17 cellular contexts compared by ENCODE assay signal in genomic region chr1:100989306-100990077, GRCh38.
DNase-seq lines count a peak whose midpoint lies in the region; ATAC-seq, FAIRE-seq and TF ChIP-seq lines count a peak whose summit lies in the region.
"Had no signal": no experiment of that assay in that cellular context is flagged by ENCODE, and none has a peak within 500 bp of the region (broad histone marks: within the 10 kb centered on the region; RNA-seq: fewer than 3 reads in every experiment).

No MANE protein-coding gene starts in this region.

- H3K27ac ChIP-seq in HEK293 (ENCODE audit: extremely low read depth, low read depth, low read length): no peak overlapping the region
- H3K27ac ChIP-seq: neutrophil had no signal

- DNase-seq in astrocyte of the hippocampus (ENCODE audit: low read depth, low spot score) (peak; percentile 80), foreskin fibroblast (peak; percentile 75 to 86), skeletal muscle cell (ENCODE audit: low read depth) (peak; percentile 64), GM19239 (ENCODE audit: insufficient read length, low spot score) (no peak), 8988T (no peak), NCI-H748 treated with DMSO at 0.1 percent for 48 hours (lab: John Stamatoyannopoulos, UW) (no peak)
- DNase-seq: activated CD4-positive, alpha-beta memory T cell treated with anti-CD3 and anti-CD28 coated beads, Interleukin-2, amount 10 ng/mL, durations not matched to agents 7 days and 5 days; activated naive CD8-positive, alpha-beta T cell treated with anti-CD3 and anti-CD28 coated beads, Interleukin-2, amount 10 ng/mL, durations not matched to agents 7 days and 5 days; DND-41; endodermal cell; immature natural killer cell; NCI-H1694; T-helper 1 cell had no signal

- no peaks in the 10 kb centered on the region for H3K9me3 ChIP-seq in HEK293 (ENCODE audit: control insufficient read depth, insufficient read depth, low read depth, low read length)
- H3K9me3 ChIP-seq: neutrophil had no signal

- TF ChIP-seq CTCF in HEK293 (tag by site-specific recombination; IDR thresholded peaks at IDR 0.05): no peak
- no peak for TF ChIP-seq CTCF in foreskin fibroblast (IDR thresholded peaks at IDR 0.05; ENCODE audit: low read depth, low read length)

- peaks cover 14 to 31% of the 10 kb centered on the region in 2 experiments for H3K36me3 ChIP-seq in HEK293 (ENCODE audit: control insufficient read depth in 2 of 2, insufficient read depth in 1 of 2, low read length in 2 of 2)

- POLR2A ChIA-PET in HEK293 (lab: Yijun Ruan, JAX): no interaction called here

- H3K4me3 ChIP-seq in HEK293 (ENCODE audit: low read depth, low read length) (no peak overlapping the region), foreskin fibroblast (ENCODE audit: low read depth in 1 of 2, low read length in 2 of 2) (no peak overlapping the region), skeletal muscle cell (ENCODE audit: low read depth, low read length) (no peak overlapping the region)

- H3K4me1 ChIP-seq in HEK293 (ENCODE audit: control insufficient read depth, insufficient read depth, low read length): no peaks in the 10 kb centered on the region

- CTCF ChIA-PET in HEK293 (lab: Yijun Ruan, JAX): interaction anchor here (0.7 kb wide), 1 partner anchor 299 kb away, joined by 4 read pairs; no protein-coding TSS in a partner anchor

- FAIRE-seq in GM19239 (lab: Jason Lieb, UNC): no peak
- FAIRE-seq: HepG2 had no signal

- ATAC-seq in HG03175 (IDR thresholded peaks at IDR 0.05; ENCODE audit: unreplicated experiment): no peak
- ATAC-seq: HepG2 had no signal

TF ChIP-seq in HEK293, 187 proteins besides CTCF, POLR2A, EP300 and RAD21:
- TF ChIP-seq TCF7L2 (IDR thresholded peaks at IDR 0.05; ENCODE audit: borderline replicate concordance, low read depth, low read length) (no peak), BCL11A (tag by site-specific recombination; IDR thresholded peaks at IDR 0.05; ENCODE audit: low read depth) (no peak), ZNF792 (tag by site-specific recombination; IDR thresholded peaks at IDR 0.05) (no peak), MYNN (tag by site-specific recombination; IDR thresholded peaks at IDR 0.05; ENCODE audit: borderline replicate concordance) (no peak), ZNF629 (tag by site-specific recombination; IDR thresholded peaks at IDR 0.05) (peak; percentile 31; the same call in 1 of the 2 replicates), ZNF48 (tag by site-specific recombination; IDR thresholded peaks at IDR 0.05) (no peak), ZNF561 (tag by site-specific recombination; IDR thresholded peaks at IDR 0.05; ENCODE audit: borderline replicate concordance) (no peak), SCRT2 (tag by site-specific recombination; IDR thresholded peaks at IDR 0.05) (peak; percentile 87)

Comparison
In these comparisons a context has a peak if more than half of its experiments do, and no peak if none do; other contexts are left out.
1. DNase-seq: peak in astrocyte of the hippocampus (single experiment), foreskin fibroblast (2 of 2) and skeletal muscle cell (single experiment); none in GM19239 (single experiment), 8988T (single experiment) and NCI-H748 treated with DMSO at 0.1 percent for 48 hours (single experiment).